1 cellular context compared by ENCODE assay signal in the genomic region with DNA sequence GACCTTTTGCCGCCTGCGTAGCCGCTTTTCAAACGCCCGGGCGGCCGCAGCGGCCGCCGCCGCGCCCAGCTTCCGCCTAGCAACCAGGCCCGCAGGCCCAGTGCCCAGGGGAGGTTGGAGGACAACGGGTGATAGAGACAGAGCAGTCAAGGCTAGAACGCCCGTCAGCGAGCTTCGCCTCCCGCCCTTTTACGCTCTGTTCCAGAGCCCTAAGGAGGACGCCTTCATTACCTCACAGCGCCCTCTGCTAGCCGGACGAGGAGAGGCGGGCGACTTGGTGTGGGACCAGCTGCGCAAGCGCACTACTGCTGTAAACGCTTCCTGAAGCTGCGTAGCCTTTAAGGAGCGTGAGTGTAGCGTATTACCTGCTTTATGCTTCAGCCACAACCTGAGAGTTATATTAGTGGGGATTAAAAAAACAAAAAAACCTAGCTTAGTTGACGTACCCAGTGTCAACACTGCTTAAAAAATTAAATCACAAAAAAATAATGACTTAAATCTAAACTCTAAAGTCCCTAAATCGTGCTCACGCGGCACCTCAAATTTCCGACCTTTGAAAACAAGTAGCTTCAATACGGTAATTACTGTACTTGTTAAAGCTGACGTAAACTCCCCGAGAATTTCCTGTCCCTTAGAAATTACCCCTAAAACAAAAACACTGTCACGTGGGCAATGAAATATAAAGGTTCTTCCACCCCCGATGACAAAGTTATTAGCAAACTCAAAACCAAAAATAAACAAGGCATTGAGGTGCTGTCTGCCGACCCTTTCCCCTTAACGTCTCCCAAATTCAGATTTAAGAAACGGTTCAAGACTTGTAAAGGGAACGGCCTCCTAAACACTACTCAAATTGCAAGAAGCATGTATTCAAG.
A peak's percentile ranks its signal among the peaks of the same experiment; 100 is the strongest.
TF ChIP-seq lines count a peak whose summit lies in the region.

A gene (minus strand): TSS at position 126 of the 872 bp plus-strand sequence. CDS start 405 bp downstream, outside the sequence.

TF ChIP-seq in K562, 482 proteins besides CTCF, POLR2A, EP300 and RAD21 (continued from another document and continues in another):
- TF ChIP-seq SAFB (IDR thresholded peaks at IDR 0.05; ENCODE audit: borderline replicate concordance, low read depth, low read length) (no peak), KDM4B (IDR thresholded peaks at IDR 0.05; ENCODE audit: borderline replicate concordance in 2 of 2, low read depth in 1 of 2) (peak in 1 of 2 experiments; percentile 87; a peak in 1 of 4 replicates), ARID1B (IDR thresholded peaks at IDR 0.05) (0 out of 2 replicates have a peak, but pooled peaks have one; percentile 14), CTBP1 (IDR thresholded peaks at IDR 0.05; ENCODE audit: borderline replicate concordance) (peak; percentile 85), CCNT2 (IDR thresholded peaks at IDR 0.05; ENCODE audit: borderline replicate concordance, extremely low read depth, insufficient read length, low read depth, low read length) (peak; percentile 82), STAT5B (CRISPR knock-in tag; IDR thresholded peaks at IDR 0.05) (no peak), ESRRA (IDR thresholded peaks at IDR 0.05; ENCODE audit: borderline replicate concordance, low read depth) (peak; percentile 19; the same call in 1 of the 2 replicates), RCOR1 (IDR thresholded peaks at IDR 0.05; ENCODE audit: borderline replicate concordance in 1 of 2, low read depth in 2 of 2, low read length in 2 of 2) (peak in 1 of 2 experiments; percentile 72; a peak in 1 of 4 replicates), PTTG1 (tag; IDR thresholded peaks at IDR 0.05; ENCODE audit: low read depth) (no peak), RB1 (IDR thresholded peaks at IDR 0.05; ENCODE audit: low read depth) (peak; percentile 98), FIP1L1 (IDR thresholded peaks at IDR 0.05; ENCODE audit: low read depth, low read length, poor library complexity, severe bottlenecking) (peak; percentile 76), BACH1 (tag; IDR thresholded peaks at IDR 0.05) (peak; percentile 78; the same call in 1 of the 2 replicates), ZNF699 (CRISPR knock-in tag; IDR thresholded peaks at IDR 0.05; ENCODE audit: insufficient replicate concordance) (no peak), NRF1 (conservative IDR thresholded peaks at IDR 0.05 in 1 of 2, IDR thresholded peaks at IDR 0.05 in 1 of 2) (peak; percentile 93 to 95), MAFK (IDR thresholded peaks at IDR 0.05; ENCODE audit: low read length) (peak; percentile 29), RAD51 (IDR thresholded peaks at IDR 0.05; ENCODE audit: borderline replicate concordance, low read depth) (peak; percentile 87), BHLHE40 (IDR thresholded peaks at IDR 0.05; ENCODE audit: low read length) (peak; percentile 51; the same call in 1 of the 2 replicates), SIN3B (IDR thresholded peaks at IDR 0.05; ENCODE audit: low read depth) (0 out of 2 replicates have a peak, but pooled peaks have one; percentile 41), FOXK1 (CRISPR knock-in tag; IDR thresholded peaks at IDR 0.05; ENCODE audit: borderline replicate concordance) (0 out of 2 replicates have a peak, but pooled peaks have one; percentile 8), U2AF1 (optimal IDR thresholded peaks at IDR 0.05; ENCODE audit: low read depth, low read length) (peak; percentile 81), RFX5 (IDR thresholded peaks at IDR 0.05; ENCODE audit: low read depth, low read length) (peak; percentile 96)
- TF ChIP-seq, protein P1, sequence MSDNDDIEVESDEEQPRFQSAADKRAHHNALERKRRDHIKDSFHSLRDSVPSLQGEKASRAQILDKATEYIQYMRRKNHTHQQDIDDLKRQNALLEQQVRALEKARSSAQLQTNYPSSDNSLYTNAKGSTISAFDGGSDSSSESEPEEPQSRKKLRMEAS (CRISPR knock-in tag; IDR thresholded peaks at IDR 0.05), result peak; percentile 68
- TF ChIP-seq, protein P2, sequence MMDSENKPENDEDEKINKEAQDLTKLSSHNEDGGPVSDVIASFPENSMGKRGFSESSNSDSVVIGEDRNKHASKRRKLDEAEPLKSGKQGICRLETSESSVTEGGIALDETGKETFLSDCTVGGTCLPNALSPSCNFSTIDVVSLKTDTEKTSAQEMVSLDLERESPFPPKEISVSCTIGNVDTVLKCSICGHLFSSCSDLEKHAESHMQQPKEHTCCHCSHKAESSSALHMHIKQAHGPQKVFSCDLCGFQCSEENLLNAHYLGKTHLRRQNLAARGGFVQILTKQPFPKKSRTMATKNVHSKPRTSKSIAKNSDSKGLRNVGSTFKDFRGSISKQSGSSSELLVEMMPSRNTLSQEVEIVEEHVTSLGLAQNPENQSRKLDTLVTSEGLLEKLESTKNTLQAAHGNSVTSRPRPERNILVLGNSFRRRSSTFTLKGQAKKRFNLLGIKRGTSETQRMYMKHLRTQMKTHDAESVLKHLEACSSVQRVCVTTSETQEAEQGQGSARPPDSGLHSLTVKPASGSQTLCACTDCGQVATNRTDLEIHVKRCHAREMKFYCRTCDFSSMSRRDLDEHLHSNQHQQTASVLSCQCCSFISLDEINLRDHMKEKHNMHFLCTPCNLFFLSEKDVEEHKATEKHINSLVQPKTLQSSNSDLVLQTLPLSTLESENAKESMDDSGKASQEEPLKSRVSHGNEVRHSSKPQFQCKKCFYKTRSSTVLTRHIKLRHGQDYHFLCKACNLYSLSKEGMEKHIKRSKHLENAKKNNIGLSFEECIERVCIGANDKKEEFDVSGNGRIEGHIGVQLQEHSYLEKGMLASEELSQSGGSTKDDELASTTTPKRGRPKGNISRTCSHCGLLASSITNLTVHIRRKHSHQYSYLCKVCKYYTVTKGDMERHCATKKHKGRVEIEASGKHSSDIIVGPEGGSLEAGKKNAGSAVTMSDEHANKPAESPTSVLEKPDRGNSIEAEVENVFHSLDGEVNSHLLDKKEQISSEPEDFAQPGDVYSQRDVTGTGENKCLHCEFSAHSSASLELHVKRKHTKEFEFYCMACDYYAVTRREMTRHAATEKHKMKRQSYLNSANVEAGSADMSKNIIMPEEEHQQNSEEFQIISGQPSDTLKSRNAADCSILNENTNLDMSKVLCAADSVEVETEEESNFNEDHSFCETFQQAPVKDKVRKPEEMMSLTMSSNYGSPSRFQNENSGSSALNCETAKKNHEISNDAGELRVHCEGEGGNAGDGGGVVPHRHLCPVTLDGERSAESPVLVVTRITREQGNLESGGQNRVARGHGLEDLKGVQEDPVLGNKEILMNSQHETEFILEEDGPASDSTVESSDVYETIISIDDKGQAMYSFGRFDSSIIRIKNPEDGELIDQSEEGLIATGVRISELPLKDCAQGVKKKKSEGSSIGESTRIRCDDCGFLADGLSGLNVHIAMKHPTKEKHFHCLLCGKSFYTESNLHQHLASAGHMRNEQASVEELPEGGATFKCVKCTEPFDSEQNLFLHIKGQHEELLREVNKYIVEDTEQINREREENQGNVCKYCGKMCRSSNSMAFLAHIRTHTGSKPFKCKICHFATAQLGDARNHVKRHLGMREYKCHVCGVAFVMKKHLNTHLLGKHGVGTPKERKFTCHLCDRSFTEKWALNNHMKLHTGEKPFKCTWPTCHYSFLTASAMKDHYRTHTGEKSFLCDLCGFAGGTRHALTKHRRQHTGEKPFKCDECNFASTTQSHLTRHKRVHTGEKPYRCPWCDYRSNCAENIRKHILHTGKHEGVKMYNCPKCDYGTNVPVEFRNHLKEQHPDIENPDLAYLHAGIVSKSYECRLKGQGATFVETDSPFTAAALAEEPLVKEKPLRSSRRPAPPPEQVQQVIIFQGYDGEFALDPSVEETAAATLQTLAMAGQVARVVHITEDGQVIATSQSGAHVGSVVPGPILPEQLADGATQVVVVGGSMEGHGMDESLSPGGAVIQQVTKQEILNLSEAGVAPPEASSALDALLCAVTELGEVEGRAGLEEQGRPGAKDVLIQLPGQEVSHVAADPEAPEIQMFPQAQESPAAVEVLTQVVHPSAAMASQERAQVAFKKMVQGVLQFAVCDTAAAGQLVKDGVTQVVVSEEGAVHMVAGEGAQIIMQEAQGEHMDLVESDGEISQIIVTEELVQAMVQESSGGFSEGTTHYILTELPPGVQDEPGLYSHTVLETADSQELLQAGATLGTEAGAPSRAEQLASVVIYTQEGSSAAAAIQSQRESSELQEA (IDR thresholded peaks at IDR 0.05; ENCODE audit: low read depth), result no peak
- TF ChIP-seq, protein P3, sequence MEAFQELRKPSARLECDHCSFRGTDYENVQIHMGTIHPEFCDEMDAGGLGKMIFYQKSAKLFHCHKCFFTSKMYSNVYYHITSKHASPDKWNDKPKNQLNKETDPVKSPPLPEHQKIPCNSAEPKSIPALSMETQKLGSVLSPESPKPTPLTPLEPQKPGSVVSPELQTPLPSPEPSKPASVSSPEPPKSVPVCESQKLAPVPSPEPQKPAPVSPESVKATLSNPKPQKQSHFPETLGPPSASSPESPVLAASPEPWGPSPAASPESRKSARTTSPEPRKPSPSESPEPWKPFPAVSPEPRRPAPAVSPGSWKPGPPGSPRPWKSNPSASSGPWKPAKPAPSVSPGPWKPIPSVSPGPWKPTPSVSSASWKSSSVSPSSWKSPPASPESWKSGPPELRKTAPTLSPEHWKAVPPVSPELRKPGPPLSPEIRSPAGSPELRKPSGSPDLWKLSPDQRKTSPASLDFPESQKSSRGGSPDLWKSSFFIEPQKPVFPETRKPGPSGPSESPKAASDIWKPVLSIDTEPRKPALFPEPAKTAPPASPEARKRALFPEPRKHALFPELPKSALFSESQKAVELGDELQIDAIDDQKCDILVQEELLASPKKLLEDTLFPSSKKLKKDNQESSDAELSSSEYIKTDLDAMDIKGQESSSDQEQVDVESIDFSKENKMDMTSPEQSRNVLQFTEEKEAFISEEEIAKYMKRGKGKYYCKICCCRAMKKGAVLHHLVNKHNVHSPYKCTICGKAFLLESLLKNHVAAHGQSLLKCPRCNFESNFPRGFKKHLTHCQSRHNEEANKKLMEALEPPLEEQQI (IDR thresholded peaks at IDR 0.05), result peak; percentile 92
- TF ChIP-seq, protein P4, sequence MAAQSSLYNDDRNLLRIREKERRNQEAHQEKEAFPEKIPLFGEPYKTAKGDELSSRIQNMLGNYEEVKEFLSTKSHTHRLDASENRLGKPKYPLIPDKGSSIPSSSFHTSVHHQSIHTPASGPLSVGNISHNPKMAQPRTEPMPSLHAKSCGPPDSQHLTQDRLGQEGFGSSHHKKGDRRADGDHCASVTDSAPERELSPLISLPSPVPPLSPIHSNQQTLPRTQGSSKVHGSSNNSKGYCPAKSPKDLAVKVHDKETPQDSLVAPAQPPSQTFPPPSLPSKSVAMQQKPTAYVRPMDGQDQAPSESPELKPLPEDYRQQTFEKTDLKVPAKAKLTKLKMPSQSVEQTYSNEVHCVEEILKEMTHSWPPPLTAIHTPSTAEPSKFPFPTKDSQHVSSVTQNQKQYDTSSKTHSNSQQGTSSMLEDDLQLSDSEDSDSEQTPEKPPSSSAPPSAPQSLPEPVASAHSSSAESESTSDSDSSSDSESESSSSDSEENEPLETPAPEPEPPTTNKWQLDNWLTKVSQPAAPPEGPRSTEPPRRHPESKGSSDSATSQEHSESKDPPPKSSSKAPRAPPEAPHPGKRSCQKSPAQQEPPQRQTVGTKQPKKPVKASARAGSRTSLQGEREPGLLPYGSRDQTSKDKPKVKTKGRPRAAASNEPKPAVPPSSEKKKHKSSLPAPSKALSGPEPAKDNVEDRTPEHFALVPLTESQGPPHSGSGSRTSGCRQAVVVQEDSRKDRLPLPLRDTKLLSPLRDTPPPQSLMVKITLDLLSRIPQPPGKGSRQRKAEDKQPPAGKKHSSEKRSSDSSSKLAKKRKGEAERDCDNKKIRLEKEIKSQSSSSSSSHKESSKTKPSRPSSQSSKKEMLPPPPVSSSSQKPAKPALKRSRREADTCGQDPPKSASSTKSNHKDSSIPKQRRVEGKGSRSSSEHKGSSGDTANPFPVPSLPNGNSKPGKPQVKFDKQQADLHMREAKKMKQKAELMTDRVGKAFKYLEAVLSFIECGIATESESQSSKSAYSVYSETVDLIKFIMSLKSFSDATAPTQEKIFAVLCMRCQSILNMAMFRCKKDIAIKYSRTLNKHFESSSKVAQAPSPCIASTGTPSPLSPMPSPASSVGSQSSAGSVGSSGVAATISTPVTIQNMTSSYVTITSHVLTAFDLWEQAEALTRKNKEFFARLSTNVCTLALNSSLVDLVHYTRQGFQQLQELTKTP (IDR thresholded peaks at IDR 0.05; ENCODE audit: low read depth in 1 of 2, partially characterized antibody in 2 of 2), result peak in 1 of 2 experiments; percentile 76
- TF ChIP-seq, protein P5, sequence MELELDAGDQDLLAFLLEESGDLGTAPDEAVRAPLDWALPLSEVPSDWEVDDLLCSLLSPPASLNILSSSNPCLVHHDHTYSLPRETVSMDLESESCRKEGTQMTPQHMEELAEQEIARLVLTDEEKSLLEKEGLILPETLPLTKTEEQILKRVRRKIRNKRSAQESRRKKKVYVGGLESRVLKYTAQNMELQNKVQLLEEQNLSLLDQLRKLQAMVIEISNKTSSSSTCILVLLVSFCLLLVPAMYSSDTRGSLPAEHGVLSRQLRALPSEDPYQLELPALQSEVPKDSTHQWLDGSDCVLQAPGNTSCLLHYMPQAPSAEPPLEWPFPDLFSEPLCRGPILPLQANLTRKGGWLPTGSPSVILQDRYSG (tag; conservative IDR thresholded peaks at IDR 0.05; ENCODE audit: low read depth), result no peak
- TF ChIP-seq, protein P6, sequence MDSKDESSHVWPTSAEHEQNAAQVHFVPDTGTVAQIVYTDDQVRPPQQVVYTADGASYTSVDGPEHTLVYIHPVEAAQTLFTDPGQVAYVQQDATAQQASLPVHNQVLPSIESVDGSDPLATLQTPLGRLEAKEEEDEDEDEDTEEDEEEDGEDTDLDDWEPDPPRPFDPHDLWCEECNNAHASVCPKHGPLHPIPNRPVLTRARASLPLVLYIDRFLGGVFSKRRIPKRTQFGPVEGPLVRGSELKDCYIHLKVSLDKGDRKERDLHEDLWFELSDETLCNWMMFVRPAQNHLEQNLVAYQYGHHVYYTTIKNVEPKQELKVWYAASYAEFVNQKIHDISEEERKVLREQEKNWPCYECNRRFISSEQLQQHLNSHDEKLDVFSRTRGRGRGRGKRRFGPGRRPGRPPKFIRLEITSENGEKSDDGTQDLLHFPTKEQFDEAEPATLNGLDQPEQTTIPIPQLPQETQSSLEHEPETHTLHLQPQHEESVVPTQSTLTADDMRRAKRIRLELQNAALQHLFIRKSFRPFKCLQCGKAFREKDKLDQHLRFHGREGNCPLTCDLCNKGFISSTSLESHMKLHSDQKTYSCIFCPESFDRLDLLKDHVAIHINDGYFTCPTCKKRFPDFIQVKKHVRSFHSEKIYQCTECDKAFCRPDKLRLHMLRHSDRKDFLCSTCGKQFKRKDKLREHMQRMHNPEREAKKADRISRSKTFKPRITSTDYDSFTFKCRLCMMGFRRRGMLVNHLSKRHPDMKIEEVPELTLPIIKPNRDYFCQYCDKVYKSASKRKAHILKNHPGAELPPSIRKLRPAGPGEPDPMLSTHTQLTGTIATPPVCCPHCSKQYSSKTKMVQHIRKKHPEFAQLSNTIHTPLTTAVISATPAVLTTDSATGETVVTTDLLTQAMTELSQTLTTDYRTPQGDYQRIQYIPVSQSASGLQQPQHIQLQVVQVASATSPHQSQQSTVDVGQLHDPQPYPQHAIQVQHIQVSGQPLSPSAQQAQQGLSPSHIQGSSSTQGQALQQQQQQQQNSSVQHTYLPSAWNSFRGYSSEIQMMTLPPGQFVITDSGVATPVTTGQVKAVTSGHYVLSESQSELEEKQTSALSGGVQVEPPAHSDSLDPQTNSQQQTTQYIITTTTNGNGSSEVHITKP (IDR thresholded peaks at IDR 0.05; ENCODE audit: partially characterized antibody), result peak; percentile 35
- TF ChIP-seq, protein P7, sequence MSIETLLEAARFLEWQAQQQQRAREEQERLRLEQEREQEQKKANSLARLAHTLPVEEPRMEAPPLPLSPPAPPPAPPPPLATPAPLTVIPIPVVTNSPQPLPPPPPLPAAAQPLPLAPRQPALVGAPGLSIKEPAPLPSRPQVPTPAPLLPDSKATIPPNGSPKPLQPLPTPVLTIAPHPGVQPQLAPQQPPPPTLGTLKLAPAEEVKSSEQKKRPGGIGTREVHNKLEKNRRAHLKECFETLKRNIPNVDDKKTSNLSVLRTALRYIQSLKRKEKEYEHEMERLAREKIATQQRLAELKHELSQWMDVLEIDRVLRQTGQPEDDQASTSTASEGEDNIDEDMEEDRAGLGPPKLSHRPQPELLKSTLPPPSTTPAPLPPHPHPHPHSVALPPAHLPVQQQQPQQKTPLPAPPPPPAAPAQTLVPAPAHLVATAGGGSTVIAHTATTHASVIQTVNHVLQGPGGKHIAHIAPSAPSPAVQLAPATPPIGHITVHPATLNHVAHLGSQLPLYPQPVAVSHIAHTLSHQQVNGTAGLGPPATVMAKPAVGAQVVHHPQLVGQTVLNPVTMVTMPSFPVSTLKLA (conservative IDR thresholded peaks at IDR 0.05), result peak; percentile 54 to 58; a peak in 2 of 4 replicates
